ENCODE assay signal across 4 cellular contexts in the genomic region with DNA sequence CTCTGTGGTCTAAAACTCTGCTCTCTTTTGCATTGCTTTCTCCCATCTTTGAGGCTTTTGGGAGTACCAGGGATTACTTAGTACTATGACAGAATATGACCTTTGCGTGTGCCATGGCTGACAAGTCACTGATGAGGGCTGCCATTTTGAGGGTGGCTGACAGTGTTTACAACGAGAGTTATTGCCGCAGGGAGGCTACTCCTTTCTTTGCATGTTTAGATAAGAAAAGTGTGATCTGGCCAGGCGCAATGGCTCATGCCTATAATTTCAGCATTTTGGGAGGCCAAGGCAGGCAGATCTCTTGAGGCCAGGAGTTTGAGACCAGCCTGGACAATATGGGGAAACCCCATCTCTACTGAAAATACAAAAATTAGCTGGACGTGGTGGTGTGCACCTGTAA.
"Had no signal": no experiment of that assay in that cellular context is flagged by ENCODE, and none has a peak within 500 bp of the region (broad histone marks: within the 10 kb centered on the region; RNA-seq: fewer than 3 reads in every experiment).

No MANE protein-coding gene starts in this region.

- H3K4me2 ChIP-seq: GM23338 had no signal

- DNase-seq: H9, HCEC 1CT, IMR-90 had no signal

- H2AFZ ChIP-seq: GM23338 had no signal

- H3K4me3 ChIP-seq: GM23338 had no signal
